27 cellular contexts compared by ENCODE assay signal in genomic region chr3:116927918-116928317, GRCh38.
"Had no signal": no experiment of that assay in that cellular context is flagged by ENCODE, and none has a peak within 500 bp of the region (broad histone marks: within the 10 kb centered on the region; RNA-seq: fewer than 3 reads in every experiment).

No MANE protein-coding gene starts in this region.

- H3K27ac ChIP-seq: left lung, lower lobe of right lung, ovary, right atrium auricular region, right lobe of liver, tibial nerve, uterus had no signal

- H3K4me3 ChIP-seq: left lung, lower lobe of right lung, mucosa of descending colon, ovary, right atrium auricular region, right lobe of liver, smooth muscle cell, tibial nerve, uterus had no signal

- H3K4me3 Mint-ChIP-seq: naive thymus-derived CD4-positive, alpha-beta T cell; natural killer cell treated with Interleukin-12 subunit alpha and Interleukin-12 subunit beta and Interleukin-15 and Interleukin-18, amount 100 ng/mL, for 72 hours; stimulated activated memory B cell treated with anti-CD40 and anti-IgM and Interleukin-4, amounts not matched to agents 10 μg/mL and 1 μg/mL and 100 μg/mL, for 72 hours; stimulated activated naive CD8-positive, alpha-beta T cell treated with anti-CD3 and anti-CD28 coated beads, Interleukin-15, amount 100 ng/mL, for 72 hours; type B pancreatic cell had no signal

- H3K36me3 Mint-ChIP-seq: naive thymus-derived CD4-positive, alpha-beta T cell; stimulated activated memory B cell treated with anti-CD40 and anti-IgM and Interleukin-4, amounts not matched to agents 10 μg/mL and 1 μg/mL and 100 μg/mL, for 72 hours; type B pancreatic cell had no signal

- H3K9me3 ChIP-seq: mucosa of descending colon, ovary, right lobe of liver, uterus had no signal

- H3K27me3 Mint-ChIP-seq: naive thymus-derived CD4-positive, alpha-beta T cell; natural killer cell treated with Interleukin-12 subunit alpha and Interleukin-12 subunit beta and Interleukin-15 and Interleukin-18, amount 100 ng/mL, for 72 hours; progenitor cell of endocrine pancreas; stimulated activated memory B cell treated with anti-CD40 and anti-IgM and Interleukin-4, amounts not matched to agents 10 μg/mL and 1 μg/mL and 100 μg/mL, for 72 hours; stimulated activated naive CD8-positive, alpha-beta T cell treated with anti-CD3 and anti-CD28 coated beads, Interleukin-15, amount 100 ng/mL, for 72 hours; type B pancreatic cell had no signal

- ATAC-seq: left cardiac atrium; left lung; lower lobe of right lung; mucosa of descending colon; naive thymus-derived CD4-positive, alpha-beta T cell; natural killer cell treated with Interleukin-12 subunit alpha and Interleukin-12 subunit beta and Interleukin-15 and Interleukin-18, amount 100 ng/mL, for 72 hours; right lobe of liver; stimulated activated memory B cell treated with anti-CD40 and anti-IgM and Interleukin-4, amounts not matched to agents 10 μg/mL and 1 μg/mL and 100 μg/mL, for 72 hours; stimulated activated naive CD8-positive, alpha-beta T cell treated with anti-CD3 and anti-CD28 coated beads, Interleukin-15, amount 100 ng/mL, for 72 hours had no signal

- H3K27ac Mint-ChIP-seq: naive thymus-derived CD4-positive, alpha-beta T cell; natural killer cell treated with Interleukin-12 subunit alpha and Interleukin-12 subunit beta and Interleukin-15 and Interleukin-18, amount 100 ng/mL, for 72 hours; progenitor cell of endocrine pancreas; stimulated activated memory B cell treated with anti-CD40 and anti-IgM and Interleukin-4, amounts not matched to agents 10 μg/mL and 1 μg/mL and 100 μg/mL, for 72 hours; stimulated activated naive CD8-positive, alpha-beta T cell treated with anti-CD3 and anti-CD28 coated beads, Interleukin-15, amount 100 ng/mL, for 72 hours; type B pancreatic cell had no signal

- H3K36me3 ChIP-seq: left lung, lower lobe of right lung, ovary, right atrium auricular region, right lobe of liver, tibial nerve, uterus had no signal

- DNase-seq: hypothalamus; islet precursor cell; kidney glomerular epithelial cell; left cardiac atrium; left lung; lower lobe of right lung; mammary epithelial cell; midbrain; mucosa of descending colon; naive thymus-derived CD4-positive, alpha-beta T cell; ovary; right lobe of liver; stimulated activated CD4-positive, alpha-beta T cell treated with anti-CD3 and anti-CD28 coated beads, Interleukin-1b, Interleukin-23, amount 100 ng/mL, for 48 hours; stimulated activated CD4-positive, alpha-beta T cell treated with anti-CD3 and anti-CD28 coated beads, Interleukin-2, amount 100 ng/mL, for 48 hours; stimulated activated CD4-positive, alpha-beta T cell treated with anti-CD3 and anti-CD28 coated beads, Interleukin-4, amount 100 ng/mL, for 4 hours; stimulated activated CD8-positive, alpha-beta memory T cell treated with anti-CD3 and anti-CD28 coated beads, Interleukin-4, amount 100 ng/mL, for 48 hours; stimulated activated naive CD4-positive, alpha-beta T cell treated with Interleukin-2 at 50 U/mL for 16 hours; stimulated activated naive CD8-positive, alpha-beta T cell treated with anti-CD3 and anti-CD28 coated beads, Interleukin-15, amount 100 ng/mL, for 72 hours; substantia nigra; uterus had no signal

- H3K4me1 ChIP-seq: left lung, lower lobe of right lung, right atrium auricular region, right lobe of liver, tibial nerve, uterus had no signal

- H3K4me1 Mint-ChIP-seq: naive thymus-derived CD4-positive, alpha-beta T cell; stimulated activated memory B cell treated with anti-CD40 and anti-IgM and Interleukin-4, amounts not matched to agents 10 μg/mL and 1 μg/mL and 100 μg/mL, for 72 hours; stimulated activated naive CD8-positive, alpha-beta T cell treated with anti-CD3 and anti-CD28 coated beads, Interleukin-15, amount 100 ng/mL, for 72 hours had no signal
